14 cellular contexts compared by ENCODE assay signal in genomic region chrX:39112143-39112542, GRCh38.
"Had no signal": no experiment of that assay in that cellular context is flagged by ENCODE, and none has a peak within 500 bp of the region (broad histone marks: within the 10 kb centered on the region; RNA-seq: fewer than 3 reads in every experiment).

No MANE protein-coding gene starts in this region.

- H3K27me3 ChIP-seq: cardiac muscle cell, esophagus muscularis mucosa, gastrocnemius medialis, ovary had no signal

- DNase-seq: activated CD4-positive, CD25-positive, alpha-beta regulatory T cell treated with anti-CD3 and anti-CD28 coated beads, Interleukin-2, amount 50 U/mL, for 72 hours; activated naive CD4-positive, alpha-beta T cell; activated naive CD8-positive, alpha-beta T cell treated with anti-CD3 and anti-CD28 coated beads, Interleukin-2, amount 10 ng/mL, durations not matched to agents 7 days and 5 days; endodermal cell; gastrocnemius medialis; heart left ventricle; left colon; naive thymus-derived CD4-positive, alpha-beta T cell; ovary; T-cell; T-helper 9 cell had no signal

- ATAC-seq: gastrocnemius medialis; heart left ventricle; left colon; naive thymus-derived CD4-positive, alpha-beta T cell; stimulated activated effector memory CD8-positive, alpha-beta T cell treated with anti-CD3 and anti-CD28 coated beads, Interleukin-12 subunit alpha, Interleukin-12 subunit beta, amount 100 ng/mL, for 72 hours; T-cell had no signal

- H3K36me3 ChIP-seq: cardiac muscle cell, esophagus muscularis mucosa, gastrocnemius medialis, heart left ventricle, ovary had no signal

- H3K4me3 ChIP-seq: cardiac muscle cell, esophagus muscularis mucosa, gastrocnemius medialis, heart left ventricle, ovary had no signal

- H3K27ac ChIP-seq: cardiac muscle cell, esophagus muscularis mucosa, gastrocnemius medialis, heart left ventricle, ovary had no signal

- H3K9me3 ChIP-seq: ovary had no signal

- H3K4me1 ChIP-seq: esophagus muscularis mucosa, gastrocnemius medialis, heart left ventricle had no signal
